In genomic region chr15:74356050-74356449, GRCh38 we compare ENCODE assay signal across 8 cellular contexts. TPM values are rescaled to one million over a fixed set of nuclear protein-coding genes. Genes with fewer than 3 reads are reported as not detected.
"Had no signal": no experiment of that assay in that cellular context is flagged by ENCODE, and none has a peak within 500 bp of the region (broad histone marks: within the 10 kb centered on the region; RNA-seq: fewer than 3 reads in every experiment).

No MANE protein-coding gene starts in this region.

RNA-seq across cellular contexts. Expression of gene CYP11A1, which starts 11.4 kb away (rescaled TPM):
- total RNA-seq: activated B cell treated with CpG ODN at 0.5 μM for 24 hours; activated CD4-positive, alpha-beta T cell treated with anti-CD3 and anti-CD28 coated beads, Interleukin-2, amount 10 ng/mL, durations not matched to agents 24 days and 14 days; activated naive CD8-positive, alpha-beta T cell treated with anti-CD3 and anti-CD28 coated beads, Interleukin-2, amount 10 ng/mL, durations not matched to agents 7 days and 5 days; activated T-helper 1 cell treated with anti-CD3 and anti-CD28 coated beads, Interleukin-12 subunit alpha, Interleukin-12 subunit beta, Interleukin-2, Interleukin-4 antibody, amounts not matched to agents 30 ng/mL and 10 ng/mL and 1 ng/mL, durations not matched to agents 14 hours and 24 hours and 36 hours; activated T-helper 17 cell treated with anti-CD3 and anti-CD28 coated beads, Interleukin-2, amount 50 U/mL, for 72 hours; T-helper 1 cell treated with Interleukin-12 subunit alpha and Interleukin-12 subunit beta and Interleukin-4 antibody, amounts not matched to agents 30 ng/mL and 1 ng/mL, for 36 hours; T-helper 17 cell; T-helper 2 cell treated with Interferon-gamma antibody and Interleukin-4, amounts not matched to agents 100 ng/mL and 5 ng/mL, for 36 hours had no signal
